In genomic region chr5:176543428-176544182, GRCh38 we compare ENCODE assay signal across 8 cellular contexts. TPM values are rescaled to one million over a fixed set of nuclear protein-coding genes. Genes with fewer than 3 reads are reported as not detected.
A peak's percentile ranks its signal among the peaks of the same experiment; 100 is the strongest.
DNase-seq lines count a peak whose midpoint lies in the region; ATAC-seq, FAIRE-seq and TF ChIP-seq lines count a peak whose summit lies in the region.

No MANE protein-coding gene starts in this region.

- H3K27me3 ChIP-seq in dorsolateral prefrontal cortex, result no peaks in the 10 kb centered on the region
- H3K27me3 ChIP-seq in lower lobe of right lung (ENCODE audit: low read depth), result no peaks in the 10 kb centered on the region

- H3K36me3 ChIP-seq in lower lobe of right lung, result no peaks in the 10 kb centered on the region

- ATAC-seq in A549 (peak; percentile 77 to 86), GM18858 (IDR thresholded peaks at IDR 0.05; ENCODE audit: unreplicated experiment) (peak; percentile 43), HG03097 (IDR thresholded peaks at IDR 0.05; ENCODE audit: low FRiP score, unreplicated experiment) (peak; percentile 50), lower lobe of right lung (peak; percentile 89 to 90)

- CTCF ChIA-PET in A549 (lab: Yijun Ruan, JAX), result interaction anchor here (0.8 to 4.4 kb wide), 24 partner anchors 9 to 814 kb away, joined by 3 to 27 read pairs (median 4); partner anchors contain the start of genes CLTB, FAF2 and TSPAN17

- peaks cover 51% of the 10 kb centered on the region for H3K4me1 ChIP-seq in A549
- peaks cover 40% of the 10 kb centered on the region for H3K4me1 ChIP-seq in lower lobe of right lung

- intact Hi-C loops in dorsolateral prefrontal cortex (cut with DNase I), result loop anchor here (2.0 kb wide), 2 partner anchors 97 to 127 kb away; partner anchors contain the start of gene CLTB (in 1 of the 2)
- intact Hi-C loops in lower lobe of right lung (cut with DNase I), result no loop called here

- H3K4me2 ChIP-seq in A549, result peak overlapping the region; percentile 78

- H3K27ac ChIP-seq in A549 (peak overlapping the region; percentile 89 to 95), dorsolateral prefrontal cortex (peak overlapping the region in 58 of 59 donors; percentile 20 to 93 (median 80)), lower lobe of right lung (peak overlapping the region; percentile 78)

- peak; percentile 78 for TF ChIP-seq POLR2A in A549 (IDR thresholded peaks at IDR 0.05; ENCODE audit: low read length)

- TF ChIP-seq EP300 in A549 (IDR thresholded peaks at IDR 0.05), result no peak

- TF ChIP-seq RAD21 in A549 (conservative IDR thresholded peaks at IDR 0.05 in 1 of 2, IDR thresholded peaks at IDR 0.05 in 1 of 2), result no peak

- H3K4me3 ChIP-seq in A549 (peak overlapping the region; percentile 66), dorsolateral prefrontal cortex (peak overlapping the region; percentile 54 to 85 (median 75)), lower lobe of right lung (peak overlapping the region; percentile 76)

- TF ChIP-seq CTCF in A549 (IDR thresholded peaks at IDR 0.05) (no peak), dorsolateral prefrontal cortex (IDR thresholded peaks at IDR 0.05 in 54 of 56, conservative IDR thresholded peaks at IDR 0.05 in 2 of 56; ENCODE audit: low read depth in 1 of 56, partially characterized antibody in 56 of 56) (no peak), lower lobe of right lung (IDR thresholded peaks at IDR 0.05) (no peak)

- DNase-seq in A549 (ENCODE audit: low read depth in 1 of 2, low spot score in 1 of 2), result peak; percentile 53 to 73
- DNase-seq in NCI-H345 treated with DMSO at 0.1 percent for 48 hours (lab: John Stamatoyannopoulos, UW; ENCODE audit: unreplicated experiment), result peak; percentile 71
- peak; percentile 81 for DNase-seq in activated CD4-positive, alpha-beta T cell treated with anti-CD3 and anti-CD28 coated beads for 48 hours
- peak in 7 of 10 donors; percentile 53 to 81 (median 61) for DNase-seq in dorsolateral prefrontal cortex
- peak; percentile 87 for DNase-seq in lower lobe of right lung
- DNase-seq in stimulated activated CD8-positive, alpha-beta memory T cell treated with anti-CD3 and anti-CD28 coated beads, Interleukin-4, amount 100 ng/mL, for 24 hours (ENCODE audit: low read depth), result peak; percentile 67

- 2% methylated on average over 36 of the region's 63 CpGs for WGBS in A549 (ENCODE audit: missing lambda C conversion rate)

- H3K9me3 ChIP-seq in A549, result no peaks in the 10 kb centered on the region
- no peaks in the 10 kb centered on the region for H3K9me3 ChIP-seq in lower lobe of right lung

- POLR2A ChIA-PET in A549 (lab: Yijun Ruan, JAX), result interaction anchor here (0.5 to 1.8 kb wide), 8 partner anchors 11 to 814 kb away, joined by 3 to 10 read pairs (median 4); partner anchors contain the start of genes FAF2 and TSPAN17

- FAIRE-seq in A549 (lab: Jason Lieb, UNC), result no peak

TF ChIP-seq in A549, 52 proteins besides CTCF, POLR2A, EP300 and RAD21:
- TF ChIP-seq TP53 (CRISPR knock-in tag; IDR thresholded peaks at IDR 0.05), result no peak
- 0 out of 2 replicates have a peak, but pooled peaks have one; percentile 10 for TF ChIP-seq MYC (IDR thresholded peaks at IDR 0.05; ENCODE audit: borderline replicate concordance, low read length)
- TF ChIP-seq PHF8 (IDR thresholded peaks at IDR 0.05; ENCODE audit: borderline replicate concordance, low read depth), result peak; percentile 68; the same call in 1 of the 2 replicates
- peak; percentile 22 for TF ChIP-seq CHD2 (IDR thresholded peaks at IDR 0.05; ENCODE audit: low read length, partially characterized antibody)
- peak in 1 of 2 experiments; percentile 77; a peak in 2 of 5 replicates for TF ChIP-seq JUN (IDR thresholded peaks at IDR 0.05)
- TF ChIP-seq EHMT2 (IDR thresholded peaks at IDR 0.05; ENCODE audit: low read depth), result no peak
- TF ChIP-seq JUNB (IDR thresholded peaks at IDR 0.05), result no peak
- peak; percentile 53 for TF ChIP-seq MAX (IDR thresholded peaks at IDR 0.05)
- peak; percentile 53; the same call in 1 of the 2 replicates for TF ChIP-seq ESRRA (IDR thresholded peaks at IDR 0.05; ENCODE audit: borderline replicate concordance, low read length)
- TF ChIP-seq BCL3 (IDR thresholded peaks at IDR 0.05), result peak; percentile 43; the same call in 2 of the 3 replicates
- no peak for TF ChIP-seq HOXA7 (CRISPR knock-in tag; IDR thresholded peaks at IDR 0.05)

RNA-seq across cellular contexts. Expression of gene CDHR2, which starts 5.5 kb away (rescaled TPM):
- polyA plus RNA-seq in A549 (2011; rRNA removed) (0.08 and 0.09 TPM in 2 replicates), A549 (2017; fragmentation: RNase III; extraction: RNeasy Plus Mini Kit Qiagen cat#74134 plus additional on column Dnase treatment) (not detected in 3 replicates)
- polyA plus RNA-seq in A549 (2012; cell fraction: cytosol; rRNA removed), result 0.01 TPM in 1 of 2 replicates, not detected in the other
- polyA plus RNA-seq in A549 (2012; cell fraction: nucleus; rRNA removed), result 0.10 and 0.38 TPM in 2 replicates
- 0.10 and 0.12 TPM in 2 replicates for polyA minus RNA-seq in A549 (2011; rRNA and poly(A)+ RNA removed)
- total RNA-seq in dorsolateral prefrontal cortex (1 to 10 TPM in 116 of 120 experiments, under 1 TPM in 4; 0.58 to 7.9 (median 2.4) TPM), lower lobe of right lung (0.62 TPM)

RNA-seq across cellular contexts. Expression of gene RNF44, which starts 6.4 kb away (rescaled TPM):
- polyA plus RNA-seq in A549 (2011; rRNA removed) (9.2 and 9.9 TPM in 2 replicates), A549 (2017; fragmentation: RNase III; extraction: RNeasy Plus Mini Kit Qiagen cat#74134 plus additional on column Dnase treatment) (30.4 to 35.8 TPM (median 32.7 TPM) in 3 replicates)
- 26.5 and 39.3 TPM in 2 replicates for polyA plus RNA-seq in A549 (2012; cell fraction: cytosol; rRNA removed)
- 125 and 153 TPM in 2 replicates for polyA plus RNA-seq in A549 (2012; cell fraction: nucleus; rRNA removed)
- 6.4 and 10.0 TPM in 2 replicates for polyA minus RNA-seq in A549 (2011; rRNA and poly(A)+ RNA removed)
- total RNA-seq in dorsolateral prefrontal cortex (10 to 100 TPM; 47.3 to 95.7 (median 68.5) TPM), lower lobe of right lung (55.1 TPM)

Comparison
In these comparisons a context has a peak if more than half of its experiments do, and no peak if none do; other contexts are left out.
1. Peak in every context shown above with its lines: DNase-seq, ATAC-seq, H3K4me3 ChIP-seq and H3K27ac ChIP-seq.